ENCODE assay signal across 8 cellular contexts in genomic region chr18:23515911-23516546, GRCh38. TPM values are rescaled to one million over a fixed set of nuclear protein-coding genes. Genes with fewer than 3 reads are reported as not detected.
DNase-seq lines count a peak whose midpoint lies in the region; ATAC-seq, FAIRE-seq and TF ChIP-seq lines count a peak whose summit lies in the region.

No MANE protein-coding gene starts in this region.

- H3K27me3 ChIP-seq in CD4-positive, alpha-beta memory T cell (ENCODE audit: insufficient read depth, low read length), result no peaks in the 10 kb centered on the region
- no peaks in the 10 kb centered on the region for H3K27me3 ChIP-seq in endothelial cell of umbilical vein (ENCODE audit: control insufficient read depth in 2 of 2, insufficient read depth in 2 of 2, low read length in 2 of 2)

- intact Hi-C loops in CD4-positive, alpha-beta memory T cell (cut with micrococcal nuclease), result loop anchor here (1.0 to 5.0 kb wide), 3 partner anchors 12 to 296 kb away; partner anchors contain the start of gene NPC1
- intact Hi-C loops in endothelial cell of umbilical vein (cut with micrococcal nuclease), result loop anchor here (1.0 to 10.0 kb wide), 5 partner anchors 71 to 601 kb away; no protein-coding TSS in a partner anchor
- intact Hi-C loops in mucosa of descending colon (cut with DNase I, micrococcal nuclease), result no loop called here

- peaks cover 9 to 30% (median 20%) of the 10 kb centered on the region in 4 donors for H3K4me1 Mint-ChIP-seq in CD4-positive, alpha-beta memory T cell

- no peak overlapping the region for H2AFZ ChIP-seq in endothelial cell of umbilical vein (ENCODE audit: low read depth, low read length)

- peak overlapping the region; percentile 39 to 91 (median 82) for H3K27ac Mint-ChIP-seq in CD4-positive, alpha-beta memory T cell

- H3K4me2 ChIP-seq in endothelial cell of umbilical vein (ENCODE audit: insufficient read depth, low read length), result no peak overlapping the region

- dilution Hi-C loops in endothelial cell of umbilical vein (cut with MboI; ENCODE audit: extremely low pct_ligation_motif_present, low sequenced_read_pairs), result no loop called here

- peaks cover 50% of the 10 kb centered on the region for H3K36me3 ChIP-seq in CD4-positive, alpha-beta memory T cell (ENCODE audit: insufficient read depth, low read length)
- H3K36me3 ChIP-seq in endothelial cell of umbilical vein (ENCODE audit: control insufficient read depth in 2 of 2, extremely low read depth in 1 of 2, insufficient read depth in 2 of 2, low read length in 2 of 2) (peaks cover 2 to 13% of the 10 kb centered on the region in 2 experiments), mucosa of descending colon (ENCODE audit: low read depth) (no peaks in the 10 kb centered on the region)

- peaks cover 37 to 77% of the 10 kb centered on the region in 2 donors for H3K36me3 Mint-ChIP-seq in CD4-positive, alpha-beta memory T cell

- no peak overlapping the region for H3K9ac ChIP-seq in endothelial cell of umbilical vein (replicated peaks; ENCODE audit: extremely low read depth, insufficient read depth, low read length)

- CTCF ChIA-PET in CD4-positive, alpha-beta memory T cell (lab: Charles Lee; ENCODE audit: partially characterized antibody), result interaction anchor here (0.7 to 4.5 kb wide), 34 partner anchors 8 to 636 kb away, joined by 3 to 85 read pairs (median 6); partner anchors contain the start of genes NPC1 and RMC1
- CTCF ChIA-PET in endothelial cell of umbilical vein (lab: Charles Lee), result interaction anchor here (0.7 to 3.0 kb wide), 23 partner anchors 8 to 402 kb away, joined by 3 to 35 read pairs (median 4); partner anchors contain the start of genes NPC1, RIOK3 and RMC1

- FAIRE-seq in endothelial cell of umbilical vein (lab: Jason Lieb, UNC), result peak; percentile 92

- POLR2A ChIA-PET in CD4-positive, alpha-beta memory T cell (lab: Charles Lee; ENCODE audit: partially characterized antibody), result interaction anchor here (1.2 to 2.9 kb wide), 7 partner anchors 11 to 71 kb away, joined by 3 to 16 read pairs (median 5); partner anchors contain the start of gene RMC1
- POLR2A ChIA-PET in endothelial cell of umbilical vein (lab: Charles Lee), result no interaction called here

- BruUV-seq in endothelial cell of umbilical vein (replicated peaks; lab: Mats Ljungman, UMichigan), result no TSS peak

- H3K9me3 Mint-ChIP-seq in CD4-positive, alpha-beta memory T cell, result peaks cover 0 to 2% (median 0%) of the 10 kb centered on the region in 8 donors

- no peaks in the 10 kb centered on the region for H3K9me3 ChIP-seq in CD4-positive, alpha-beta memory T cell (ENCODE audit: control insufficient read depth in 1 of 2, low read length in 2 of 2)
- H3K9me3 ChIP-seq in endothelial cell of umbilical vein (replicated peaks; ENCODE audit: control insufficient read depth, insufficient read depth, low read length), result no peaks in the 10 kb centered on the region
- no peaks in the 10 kb centered on the region for H3K9me3 ChIP-seq in mucosa of descending colon

- H3K4me3 ChIP-seq in CD4-positive, alpha-beta memory T cell (ENCODE audit: low read length in 2 of 2), result no peak overlapping the region
- H3K4me3 ChIP-seq in endothelial cell of umbilical vein (replicated peaks in 1 of 3; ENCODE audit: insufficient read depth in 1 of 3, low read depth in 1 of 3, low read length in 3 of 3) (no peak overlapping the region), mucosa of descending colon (no peak overlapping the region)

- H3K27me3 Mint-ChIP-seq in CD4-positive, alpha-beta memory T cell, result no peaks in the 10 kb centered on the region

- H3K79me2 ChIP-seq in endothelial cell of umbilical vein (ENCODE audit: control insufficient read depth, insufficient read depth, low read length), result no peaks in the 10 kb centered on the region

- ATAC-seq in GM19452 (IDR thresholded peaks at IDR 0.05; ENCODE audit: unreplicated experiment), result peak; percentile 84
- peak; percentile 99 for ATAC-seq in mucosa of descending colon

- peaks cover 13% of the 10 kb centered on the region for H3K4me1 ChIP-seq in CD4-positive, alpha-beta memory T cell (ENCODE audit: insufficient read depth, low read length)
- peaks cover 11% of the 10 kb centered on the region for H3K4me1 ChIP-seq in endothelial cell of umbilical vein (ENCODE audit: control insufficient read depth, extremely low read depth, insufficient read depth, low read length)
- no peaks in the 10 kb centered on the region for H3K4me1 ChIP-seq in mucosa of descending colon (ENCODE audit: low read depth)

- no peak overlapping the region for H3K4me3 Mint-ChIP-seq in CD4-positive, alpha-beta memory T cell

- no peaks in the 10 kb centered on the region for H4K20me1 ChIP-seq in endothelial cell of umbilical vein (replicated peaks; ENCODE audit: control insufficient read depth, extremely low read depth, insufficient read depth, low read length)

- TF ChIP-seq POLR2A in endothelial cell of umbilical vein (IDR thresholded peaks at IDR 0.05; ENCODE audit: low read depth, low read length), result no peak

- H3K9me1 ChIP-seq in endothelial cell of umbilical vein (replicated peaks; ENCODE audit: control insufficient read depth, extremely low read depth, insufficient read depth, low read length), result no peaks in the 10 kb centered on the region

- peak; percentile 71 to 75 (median 75) for DNase-seq in CD4-positive, alpha-beta memory T cell
- DNase-seq in HPDE6-E6E7 (ENCODE audit: extremely low spot score) (peak; percentile 79), NOMO-1 treated with dmso at 0.1 percent for 144 hours (lab: John Stamatoyannopoulos, UW; ENCODE audit: unreplicated experiment) (peak; percentile 50), endothelial cell of umbilical vein (ENCODE audit: low read depth, low spot score) (peak; percentile 71), mucosa of descending colon (peak in 2 of 3 donors; percentile 70 to 89)
- peak; percentile 46 for DNase-seq in activated CD8-positive, alpha-beta memory T cell treated with anti-CD3 and anti-CD28 coated beads, Interleukin-2, amount 50 U/mL, for 1 hour (ENCODE audit: extremely low read depth)
- peak; percentile 48 to 54 for DNase-seq in stimulated activated CD8-positive, alpha-beta memory T cell treated with anti-CD3 and anti-CD28 coated beads, Interleukin-7, amount 100 ng/mL, for 1 hour (ENCODE audit: low read depth in 2 of 2)

- no peak overlapping the region for H3K27ac ChIP-seq in CD4-positive, alpha-beta memory T cell (ENCODE audit: low read depth, low read length)
- no peak overlapping the region for H3K27ac ChIP-seq in endothelial cell of umbilical vein (ENCODE audit: insufficient read depth, low read depth, low read length)

- peak; percentile 89 to 94 for TF ChIP-seq CTCF in endothelial cell of umbilical vein (IDR thresholded peaks at IDR 0.05; ENCODE audit: extremely low read depth in 1 of 2, insufficient read depth in 1 of 2, low read depth in 1 of 2, low read length in 2 of 2)
- TF ChIP-seq CTCF in mucosa of descending colon (IDR thresholded peaks at IDR 0.05), result peak; percentile 57

TF ChIP-seq in endothelial cell of umbilical vein, 7 proteins besides CTCF, POLR2A, EP300 and RAD21:
- TF ChIP-seq POLR2AphosphoS5 (IDR thresholded peaks at IDR 0.05; ENCODE audit: insufficient read depth, low read depth, low read length) (no peak), FOS (IDR thresholded peaks at IDR 0.05; ENCODE audit: borderline replicate concordance, insufficient read depth, low read length) (no peak), MYC (IDR thresholded peaks at IDR 0.05; ENCODE audit: low read depth, low read length) (no peak), EZH2 (IDR thresholded peaks at IDR 0.05; ENCODE audit: borderline replicate concordance, low read depth, low read length, severe bottlenecking) (no peak), JUN (IDR thresholded peaks at IDR 0.05; ENCODE audit: borderline replicate concordance, insufficient read depth, insufficient read length, low read depth) (no peak), GATA2 (IDR thresholded peaks at IDR 0.05; ENCODE audit: insufficient read depth, insufficient read length, low read depth, low read length) (no peak), MAX (IDR thresholded peaks at IDR 0.05; ENCODE audit: insufficient read depth, insufficient read length) (no peak)

RNA-seq across cellular contexts. Expression of gene RMC1, which starts 12.7 kb away (rescaled TPM):
- total RNA-seq in CD4-positive, alpha-beta memory T cell, result 10 to 100 TPM; 56.6 TPM
- polyA plus RNA-seq in CD4-positive, alpha-beta memory T cell, result 10 to 100 TPM; 42.7 to 45.8 TPM
- total RNA-seq in endothelial cell of umbilical vein (27.8 and 29.7 TPM in 2 replicates), mucosa of descending colon (10 to 100 TPM; 30.4 to 33.5 (median 30.5) TPM)
- polyA plus RNA-seq in endothelial cell of umbilical vein, result 26.2 and 27.4 TPM in 2 replicates
- polyA plus RNA-seq in endothelial cell of umbilical vein (2011; cell fraction: cytosol; rRNA removed), result 20.6 and 21.6 TPM in 2 replicates
- 57.5 and 72.0 TPM in 2 replicates for polyA plus RNA-seq in endothelial cell of umbilical vein (2011; cell fraction: nucleus; rRNA removed)
- 21.3 and 22.2 TPM in 2 replicates for polyA plus RNA-seq in endothelial cell of umbilical vein (2012)
- 20.7 and 21.1 TPM in 2 replicates for polyA minus RNA-seq in endothelial cell of umbilical vein
- 12.3 TPM for polyA minus RNA-seq in endothelial cell of umbilical vein (2011; cell fraction: cytosol; rRNA and poly(A)+ RNA removed)
- polyA minus RNA-seq in endothelial cell of umbilical vein (2011; cell fraction: nucleus; rRNA and poly(A)+ RNA removed), result 17.9 and 22.2 TPM in 2 replicates

Comparison
In these comparisons a context has a peak if more than half of its experiments do, and no peak if none do; other contexts are left out.
1. intact Hi-C loops: an anchor here in CD4-positive, alpha-beta memory T cell (1.0 to 5.0 kb wide) and endothelial cell of umbilical vein (1.0 to 10.0 kb wide); none called in mucosa of descending colon.